ENCODE assay signal across 21 cellular contexts in the genomic region with DNA sequence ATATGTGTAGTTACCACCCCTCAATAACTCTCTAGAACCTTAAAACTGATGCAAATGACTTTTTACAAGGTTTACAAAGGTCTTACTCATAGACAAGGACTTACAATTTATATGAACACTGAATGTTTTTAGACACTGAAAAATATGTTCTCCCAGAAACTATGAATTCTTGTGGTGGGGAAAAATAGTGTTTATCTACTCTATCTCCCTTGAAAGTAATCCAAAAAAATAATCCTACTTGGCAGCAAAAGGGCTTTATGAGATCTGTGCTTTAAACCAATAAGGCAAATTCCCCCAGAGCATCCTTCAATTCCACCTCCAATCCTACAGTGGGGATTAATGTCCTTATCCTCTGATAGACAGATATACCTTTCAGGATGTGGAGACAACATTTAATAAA.
A peak's percentile ranks its signal among the peaks of the same experiment; 100 is the strongest.
DNase-seq lines count a peak whose midpoint lies in the region; ATAC-seq, FAIRE-seq and TF ChIP-seq lines count a peak whose summit lies in the region.
"Had no signal": no experiment of that assay in that cellular context is flagged by ENCODE, and none has a peak within 500 bp of the region (broad histone marks: within the 10 kb centered on the region; RNA-seq: fewer than 3 reads in every experiment).

No MANE protein-coding gene starts in this region.

- H3K4me2 ChIP-seq in astrocyte (ENCODE audit: low read length): no peak overlapping the region
- H3K4me2 ChIP-seq: SK-N-SH had no signal

- FAIRE-seq in astrocyte (lab: Jason Lieb, UNC): no peak

- DNase-seq in AG04449 (ENCODE audit: low read depth, low spot score): peak; percentile 1
- DNase-seq in LHCN-M2 (ENCODE audit: low read depth): peak; percentile 32
- DNase-seq in astrocyte (ENCODE audit: low read depth): peak; percentile 47
- DNase-seq in iris pigment epithelial cell (ENCODE audit: low read depth): peak; percentile 3
- DNase-seq in activated CD4-positive, alpha-beta T cell treated with anti-CD3 and anti-CD28 coated beads, Interleukin-2, amount 10 ng/mL, durations not matched to agents 7 days and 5 days: no peak
- DNase-seq: 8988T; BE2C; CD4-positive, alpha-beta memory T cell; DMS53; GM23248; HCEC 1CT; NCI-H1105 treated with DMSO at 0.1 percent for 48 hours; NCI-H1694; NCI-H2081 treated with DMSO at 0.1 percent for 48 hours; NCI-H748 treated with DMSO at 0.1 percent for 48 hours; OCI-M1; SHP77; SK-N-SH had no signal

- H3K36me3 Mint-ChIP-seq in astrocyte (ENCODE audit: low read depth, unreplicated experiment): no peaks in the 10 kb centered on the region
- H3K36me3 Mint-ChIP-seq in activated CD4-positive, alpha-beta T cell treated with anti-CD3 and anti-CD28 coated beads, Interleukin-2, amount 10 ng/mL, durations not matched to agents 7 days and 5 days (ENCODE audit: low read depth): no peaks in the 10 kb centered on the region
- H3K36me3 Mint-ChIP-seq: CD4-positive, alpha-beta memory T cell had no signal

- H2AFZ ChIP-seq in astrocyte (ENCODE audit: low read depth, low read length): no peak overlapping the region
- H2AFZ ChIP-seq: GM23248 had no signal

- no peaks in the 10 kb centered on the region for H3K4me1 ChIP-seq in astrocyte (ENCODE audit: insufficient read depth, low read length)
- H3K4me1 ChIP-seq: BE2C had no signal

- H3K79me2 ChIP-seq in astrocyte (ENCODE audit: insufficient read depth, low read length): no peaks in the 10 kb centered on the region

- H3K27ac ChIP-seq in astrocyte (ENCODE audit: low read depth, low read length): no peak overlapping the region
- H3K27ac ChIP-seq: GM23248 had no signal

- POLR2A ChIA-PET in AG04449 (lab: Yijun Ruan, JAX): no interaction called here
- POLR2A ChIA-PET in activated CD4-positive, alpha-beta T cell treated with anti-CD3 and anti-CD28 coated beads, Interleukin-2, amount 10 ng/mL, durations not matched to agents 7 days and 5 days (lab: Charles Lee): no interaction called here

- H3K27me3 ChIP-seq in astrocyte (ENCODE audit: insufficient read depth, low read length): no peaks in the 10 kb centered on the region
- H3K27me3 ChIP-seq: BE2C had no signal

- CTCF ChIA-PET in AG04449 (lab: Yijun Ruan, JAX): no interaction called here
- CTCF ChIA-PET in activated CD4-positive, alpha-beta T cell treated with anti-CD3 and anti-CD28 coated beads, Interleukin-2, amount 10 ng/mL, durations not matched to agents 7 days and 5 days (lab: Charles Lee): no interaction called here

- no peaks in the 10 kb centered on the region for H3K27me3 Mint-ChIP-seq in astrocyte (ENCODE audit: low read depth, unreplicated experiment)
- no peaks in the 10 kb centered on the region for H3K27me3 Mint-ChIP-seq in activated CD4-positive, alpha-beta T cell treated with anti-CD3 and anti-CD28 coated beads, Interleukin-2, amount 10 ng/mL, durations not matched to agents 7 days and 5 days
- H3K27me3 Mint-ChIP-seq: CD4-positive, alpha-beta memory T cell had no signal

- peaks cover 8% of the 10 kb centered on the region for H3K9me3 ChIP-seq in astrocyte (ENCODE audit: insufficient read depth, low read depth, low read length)
- H3K9me3 ChIP-seq: BE2C had no signal

- no peaks in the 10 kb centered on the region for H3K4me1 Mint-ChIP-seq in astrocyte (ENCODE audit: low read depth, unreplicated experiment)
- no peaks in the 10 kb centered on the region for H3K4me1 Mint-ChIP-seq in activated CD4-positive, alpha-beta T cell treated with anti-CD3 and anti-CD28 coated beads, Interleukin-2, amount 10 ng/mL, durations not matched to agents 7 days and 5 days
- H3K4me1 Mint-ChIP-seq: CD4-positive, alpha-beta memory T cell had no signal

- ATAC-seq in GM21390 (IDR thresholded peaks at IDR 0.05; ENCODE audit: unreplicated experiment) (no peak), GM21447 (IDR thresholded peaks at IDR 0.05; ENCODE audit: unreplicated experiment) (no peak), GM21381 (IDR thresholded peaks at IDR 0.05; ENCODE audit: unreplicated experiment) (no peak)

- no peaks in the 10 kb centered on the region for H3K36me3 ChIP-seq in astrocyte (ENCODE audit: insufficient read depth, low read length)
- H3K36me3 ChIP-seq: BE2C had no signal

- no peak overlapping the region for H3K4me3 Mint-ChIP-seq in astrocyte (ENCODE audit: unreplicated experiment)
- no peak overlapping the region for H3K4me3 Mint-ChIP-seq in activated CD4-positive, alpha-beta T cell treated with anti-CD3 and anti-CD28 coated beads, Interleukin-2, amount 10 ng/mL, durations not matched to agents 7 days and 5 days
- H3K4me3 Mint-ChIP-seq: CD4-positive, alpha-beta memory T cell had no signal

- H3K4me3 ChIP-seq in AG04449 (ENCODE audit: low read depth, low read length) (no peak overlapping the region), astrocyte (ENCODE audit: insufficient read depth, low read depth, low read length) (no peak overlapping the region)
- H3K4me3 ChIP-seq: GM23248 had no signal

- H3K9me3 Mint-ChIP-seq in astrocyte (ENCODE audit: unreplicated experiment): peaks cover under 1% of the 10 kb centered on the region
- H3K9me3 Mint-ChIP-seq in activated CD4-positive, alpha-beta T cell treated with anti-CD3 and anti-CD28 coated beads, Interleukin-2, amount 10 ng/mL, durations not matched to agents 7 days and 5 days: peaks cover 8% of the 10 kb centered on the region

- H3K27ac Mint-ChIP-seq in astrocyte (ENCODE audit: unreplicated experiment): no peak overlapping the region
- no peak overlapping the region for H3K27ac Mint-ChIP-seq in activated CD4-positive, alpha-beta T cell treated with anti-CD3 and anti-CD28 coated beads, Interleukin-2, amount 10 ng/mL, durations not matched to agents 7 days and 5 days
- H3K27ac Mint-ChIP-seq: CD4-positive, alpha-beta memory T cell had no signal

- TF ChIP-seq CTCF in AG04449 (IDR thresholded peaks at IDR 0.05; ENCODE audit: insufficient read depth, low read length, missing control alignments) (no peak), astrocyte (IDR thresholded peaks at IDR 0.05; ENCODE audit: insufficient read depth, low read depth, low read length) (no peak)

- H4K20me1 ChIP-seq in astrocyte (ENCODE audit: insufficient read depth, low read length): no peaks in the 10 kb centered on the region

- no peak overlapping the region for H3K9ac ChIP-seq in astrocyte (ENCODE audit: low read length)
- H3K9ac ChIP-seq: GM23248, SK-N-SH had no signal
